ENCODE assay signal across 36 cellular contexts in the genomic region with DNA sequence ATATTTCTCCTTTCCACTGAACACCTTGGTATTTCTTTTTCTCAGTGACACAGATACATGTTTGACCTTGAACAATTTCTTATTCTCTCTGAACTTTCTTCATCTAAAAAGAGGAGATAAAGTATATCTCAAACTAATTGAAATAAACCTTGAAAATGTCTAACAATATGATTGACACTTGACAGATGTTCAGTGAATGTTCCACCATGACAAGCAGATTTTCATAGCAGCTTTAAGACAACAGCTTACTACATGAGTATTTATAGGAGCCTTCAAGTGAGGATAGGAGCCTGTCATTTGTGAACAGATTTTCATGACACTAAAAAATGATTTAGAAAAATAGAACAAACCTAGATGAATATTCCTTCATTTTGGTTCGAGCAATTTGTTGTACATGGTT. TPM values are rescaled to one million over a fixed set of nuclear protein-coding genes. Genes with fewer than 3 reads are reported as not detected.
"Had no signal": no experiment of that assay in that cellular context is flagged by ENCODE, and none has a peak within 500 bp of the region (broad histone marks: within the 10 kb centered on the region; RNA-seq: fewer than 3 reads in every experiment).

No MANE protein-coding gene starts in this region.

- DNase-seq: activated B cell treated with CpG ODN at 0.5 μM for 24 hours; activated CD4-positive, alpha-beta memory T cell treated with anti-CD3 and anti-CD28 coated beads for 36 hours; activated CD4-positive, alpha-beta T cell treated with anti-CD3 and anti-CD28 coated beads for 4 hours; activated CD4-positive, alpha-beta T cell treated with anti-CD3 and anti-CD28 coated beads, Interleukin-2, amount 10 ng/mL, durations not matched to agents 24 days and 14 days; activated CD4-positive, alpha-beta T cell treated with anti-CD3 and anti-CD28 coated beads, Interleukin-2, amount 50 U/mL, for 1 hour; activated CD4-positive, alpha-beta T cell treated with anti-CD3 and anti-CD28 coated beads, Interleukin-2, amount 50 U/mL, for 4 hours; activated CD4-positive, CD25-positive, alpha-beta regulatory T cell treated with anti-CD3 and anti-CD28 coated beads, Interleukin-2, amount 50 U/mL, for 72 hours; activated CD8-positive, alpha-beta memory T cell treated with anti-CD3 and anti-CD28 coated beads, Interleukin-2, amount 50 U/mL, for 4 hours; activated CD8-positive, alpha-beta T cell treated with anti-CD3 and anti-CD28 coated beads for 36 hours; activated effector memory CD4-positive, alpha-beta T cell treated with anti-CD3 and anti-CD28 coated beads, Interleukin-2, amount 50 U/mL, for 16 hours; activated gamma-delta T cell treated with Interleukin-2 at 50 U/mL for 16 hours; activated naive CD4-positive, alpha-beta T cell; activated naive CD4-positive, alpha-beta T cell treated with anti-CD3 and anti-CD28 coated beads for 36 hours; activated naive CD4-positive, alpha-beta T cell treated with anti-CD3 and anti-CD28 coated beads, Interleukin-2, amount 50 U/mL, for 16 hours; activated naive CD8-positive, alpha-beta T cell treated with anti-CD3 and anti-CD28 coated beads for 36 hours; activated T-cell treated with anti-CD3 and anti-CD28 coated beads for 4 hours; activated T-cell treated with anti-CD3 and anti-CD28 coated beads, Interleukin-2, amount 50 U/mL, for 1 hour; activated T-cell treated with anti-CD3 and anti-CD28 coated beads, Interleukin-2, amount 50 U/mL, for 4 hours; activated T-cell treated with anti-CD3 and anti-CD28 coated beads, Interleukin-2, amount 50 U/mL, for 72 hours; adrenal gland; amniotic stem cell; caudate nucleus; cerebellar nuclear complex; T-helper 1 cell; T-helper 2 cell; T-helper 9 cell had no signal

- H3K27ac ChIP-seq: adrenal gland, ascending aorta, cardiac muscle cell, VCaP had no signal

- H3K4me1 Mint-ChIP-seq: activated B cell treated with CpG ODN at 0.5 μM for 24 hours; activated CD4-positive, alpha-beta T cell treated with anti-CD3 and anti-CD28 coated beads, Interleukin-2, amount 10 ng/mL, durations not matched to agents 24 days and 14 days; activated naive CD8-positive, alpha-beta T cell treated with anti-CD3 and anti-CD28 coated beads for 36 hours; activated T-helper 17 cell treated with anti-CD3 and anti-CD28 coated beads, Interleukin-2, amount 50 U/mL, for 72 hours; brain; central memory CD8-positive, alpha-beta T cell had no signal

- H3K4me3 ChIP-seq: adrenal gland, ascending aorta, cardiac muscle cell had no signal

- ATAC-seq: activated CD8-positive, alpha-beta T cell treated with anti-CD3 and anti-CD28 coated beads for 36 hours; activated naive CD4-positive, alpha-beta T cell treated with anti-CD3 and anti-CD28 coated beads, Interleukin-2, amount 50 U/mL, for 72 hours; activated T-cell treated with anti-CD3 and anti-CD28 coated beads, Interleukin-2, amount 50 U/mL, for 4 hours; activated T-cell treated with anti-CD3 and anti-CD28 coated beads, Interleukin-2, amount 50 U/mL, for 72 hours; activated T-helper 17 cell treated with anti-CD3 and anti-CD28 coated beads, Interleukin-2, amount 50 U/mL, for 72 hours had no signal

- H3K9me3 Mint-ChIP-seq: activated B cell treated with CpG ODN at 0.5 μM for 24 hours; activated CD4-positive, alpha-beta memory T cell treated with anti-CD3 and anti-CD28 coated beads for 36 hours; activated CD4-positive, alpha-beta T cell treated with anti-CD3 and anti-CD28 coated beads, Interleukin-2, amount 10 ng/mL, durations not matched to agents 24 days and 14 days; activated CD8-positive, alpha-beta T cell treated with anti-CD3 and anti-CD28 coated beads for 36 hours; activated naive CD4-positive, alpha-beta T cell treated with anti-CD3 and anti-CD28 coated beads for 36 hours; activated naive CD4-positive, alpha-beta T cell treated with anti-CD3 and anti-CD28 coated beads, Interleukin-2, amount 50 U/mL, for 72 hours; activated naive CD8-positive, alpha-beta T cell treated with anti-CD3 and anti-CD28 coated beads for 36 hours; activated T-cell treated with anti-CD3 and anti-CD28 coated beads, Interleukin-2, amount 50 U/mL, for 4 hours; activated T-cell treated with anti-CD3 and anti-CD28 coated beads, Interleukin-2, amount 50 U/mL, for 72 hours; activated T-helper 1 cell treated with anti-CD3 and anti-CD28 coated beads, Interleukin-12 subunit alpha, Interleukin-12 subunit beta, Interleukin-2, Interleukin-4 antibody, amounts not matched to agents 30 ng/mL and 10 ng/mL and 1 ng/mL, durations not matched to agents 14 hours and 24 hours and 36 hours; activated T-helper 17 cell treated with anti-CD3 and anti-CD28 coated beads, Interleukin-2, amount 50 U/mL, for 72 hours; brain; central memory CD8-positive, alpha-beta T cell; T-helper 1 cell treated with Interleukin-12 subunit alpha and Interleukin-12 subunit beta and Interleukin-4 antibody, amounts not matched to agents 30 μg/mL and 1 μg/mL, for 36 hours; T-helper 2 cell treated with Interferon-gamma antibody and Interleukin-4, amounts not matched to agents 5 μg/mL and 100 μg/mL, for 36 hours had no signal

- H3K4me3 Mint-ChIP-seq: activated B cell treated with CpG ODN at 0.5 μM for 24 hours; activated CD4-positive, alpha-beta memory T cell treated with anti-CD3 and anti-CD28 coated beads for 36 hours; activated CD4-positive, alpha-beta T cell treated with anti-CD3 and anti-CD28 coated beads, Interleukin-2, amount 10 ng/mL, durations not matched to agents 24 days and 14 days; activated CD8-positive, alpha-beta T cell treated with anti-CD3 and anti-CD28 coated beads for 36 hours; activated naive CD4-positive, alpha-beta T cell treated with anti-CD3 and anti-CD28 coated beads for 36 hours; activated naive CD8-positive, alpha-beta T cell treated with anti-CD3 and anti-CD28 coated beads for 36 hours; activated T-cell treated with anti-CD3 and anti-CD28 coated beads, Interleukin-2, amount 50 U/mL, for 4 hours; activated T-cell treated with anti-CD3 and anti-CD28 coated beads, Interleukin-2, amount 50 U/mL, for 72 hours; activated T-helper 1 cell treated with anti-CD3 and anti-CD28 coated beads, Interleukin-12 subunit alpha, Interleukin-12 subunit beta, Interleukin-2, Interleukin-4 antibody, amounts not matched to agents 30 ng/mL and 10 ng/mL and 1 ng/mL, durations not matched to agents 14 hours and 24 hours and 36 hours; activated T-helper 17 cell treated with anti-CD3 and anti-CD28 coated beads, Interleukin-2, amount 50 U/mL, for 72 hours; brain; central memory CD8-positive, alpha-beta T cell; T-helper 1 cell treated with Interleukin-12 subunit alpha and Interleukin-12 subunit beta and Interleukin-4 antibody, amounts not matched to agents 30 μg/mL and 1 μg/mL, for 36 hours; T-helper 2 cell treated with Interferon-gamma antibody and Interleukin-4, amounts not matched to agents 5 μg/mL and 100 μg/mL, for 36 hours had no signal

- H3K27me3 ChIP-seq: ascending aorta, cardiac muscle cell had no signal

- H3K4me1 ChIP-seq: adrenal gland, ascending aorta had no signal

- H3K9me3 ChIP-seq: adrenal gland, ascending aorta had no signal

- H3K27ac Mint-ChIP-seq: activated B cell treated with CpG ODN at 0.5 μM for 24 hours; activated CD4-positive, alpha-beta memory T cell treated with anti-CD3 and anti-CD28 coated beads for 36 hours; activated CD4-positive, alpha-beta T cell treated with anti-CD3 and anti-CD28 coated beads, Interleukin-2, amount 10 ng/mL, durations not matched to agents 24 days and 14 days; activated CD8-positive, alpha-beta T cell treated with anti-CD3 and anti-CD28 coated beads for 36 hours; activated naive CD4-positive, alpha-beta T cell treated with anti-CD3 and anti-CD28 coated beads for 36 hours; activated naive CD4-positive, alpha-beta T cell treated with anti-CD3 and anti-CD28 coated beads, Interleukin-2, amount 50 U/mL, for 72 hours; activated naive CD8-positive, alpha-beta T cell treated with anti-CD3 and anti-CD28 coated beads for 36 hours; activated T-cell treated with anti-CD3 and anti-CD28 coated beads, Interleukin-2, amount 50 U/mL, for 72 hours; activated T-helper 1 cell treated with anti-CD3 and anti-CD28 coated beads, Interleukin-12 subunit alpha, Interleukin-12 subunit beta, Interleukin-2, Interleukin-4 antibody, amounts not matched to agents 30 ng/mL and 10 ng/mL and 1 ng/mL, durations not matched to agents 14 hours and 24 hours and 36 hours; activated T-helper 17 cell treated with anti-CD3 and anti-CD28 coated beads, Interleukin-2, amount 50 U/mL, for 72 hours; brain; T-helper 1 cell treated with Interleukin-12 subunit alpha and Interleukin-12 subunit beta and Interleukin-4 antibody, amounts not matched to agents 30 μg/mL and 1 μg/mL, for 36 hours; T-helper 2 cell treated with Interferon-gamma antibody and Interleukin-4, amounts not matched to agents 5 μg/mL and 100 μg/mL, for 36 hours had no signal

- H3K36me3 Mint-ChIP-seq: activated CD4-positive, alpha-beta memory T cell treated with anti-CD3 and anti-CD28 coated beads for 36 hours; activated naive CD4-positive, alpha-beta T cell treated with anti-CD3 and anti-CD28 coated beads, Interleukin-2, amount 50 U/mL, for 72 hours; activated naive CD8-positive, alpha-beta T cell treated with anti-CD3 and anti-CD28 coated beads for 36 hours; brain had no signal

- H3K27me3 Mint-ChIP-seq: activated B cell treated with CpG ODN at 0.5 μM for 24 hours; activated CD4-positive, alpha-beta T cell treated with anti-CD3 and anti-CD28 coated beads, Interleukin-2, amount 10 ng/mL, durations not matched to agents 24 days and 14 days; brain; central memory CD8-positive, alpha-beta T cell had no signal

- H3K36me3 ChIP-seq: adrenal gland, ascending aorta, cardiac muscle cell had no signal

RNA-seq across cellular contexts. Expression of a gene that starts 13.3 kb away (rescaled TPM):
- total RNA-seq: activated B cell treated with CpG ODN at 0.5 μM for 24 hours; activated CD4-positive, alpha-beta memory T cell treated with anti-CD3 and anti-CD28 coated beads for 36 hours had no signal
